In genomic region chr18:56702946-56703345, GRCh38 we compare ENCODE assay signal across 8 cellular contexts. TPM values are rescaled to one million over a fixed set of nuclear protein-coding genes. Genes with fewer than 3 reads are reported as not detected.
DNase-seq lines count a peak whose midpoint lies in the region; ATAC-seq and TF ChIP-seq lines count a peak whose summit lies in the region.
"Had no signal": no experiment of that assay in that cellular context is flagged by ENCODE, and none has a peak within 500 bp of the region (broad histone marks: within the 10 kb centered on the region; RNA-seq: fewer than 3 reads in every experiment).

No MANE protein-coding gene starts in this region.

- dilution Hi-C loops in mammary epithelial cell (cut with HindIII; ENCODE audit: low sequenced_read_pairs) = no loop called here

- H3K36me3 Mint-ChIP-seq in memory B cell = no peaks in the 10 kb centered on the region
- no peaks in the 10 kb centered on the region for H3K36me3 Mint-ChIP-seq in WTC11

- H3K4me1 Mint-ChIP-seq in memory B cell = no peaks in the 10 kb centered on the region
- H3K4me1 Mint-ChIP-seq in WTC11 = no peaks in the 10 kb centered on the region

- in situ Hi-C loops in mammary epithelial cell (cut with MboI; ENCODE audit: low sequenced_read_pairs in 2 of 2) = no loop called here

- DNase-seq in DMS 273 (lab: John Stamatoyannopoulos, UW; ENCODE audit: unreplicated experiment) (peak; percentile 75), H4 (ENCODE audit: low spot score) (peak; percentile 18), NCI-H526 (lab: John Stamatoyannopoulos, UW) (peak; percentile 67 to 74), mammary epithelial cell (peak; percentile 30), memory B cell (ENCODE audit: low spot score in 2 of 2) (peak in 1 of 2 donors; percentile 26), WTC11 (ENCODE audit: low spot score) (no peak)
- DNase-seq: activated B cell treated with CpG ODN at 0.5 μM for 24 hours had no signal

- intact Hi-C loops in mammary epithelial cell (cut with micrococcal nuclease) = no loop called here

- TF ChIP-seq CTCF in mammary epithelial cell (conservative IDR thresholded peaks at IDR 0.05 in 1 of 2, IDR thresholded peaks at IDR 0.05 in 1 of 2; ENCODE audit: extremely low read depth in 1 of 2, insufficient read depth in 1 of 2, low read depth in 1 of 2, low read length in 2 of 2) = peak; percentile 43 to 44
- TF ChIP-seq CTCF in WTC11 (IDR thresholded peaks at IDR 0.05) = no peak

- no peak overlapping the region for H2AFZ ChIP-seq in mammary epithelial cell (ENCODE audit: low read depth, low read length)

- no peak overlapping the region for H3K27ac Mint-ChIP-seq in memory B cell
- no peak overlapping the region for H3K27ac Mint-ChIP-seq in WTC11
- H3K27ac Mint-ChIP-seq: activated B cell treated with CpG ODN at 0.5 μM for 24 hours had no signal

- CTCF ChIA-PET in mammary epithelial cell (lab: Charles Lee; ENCODE audit: low non-redundant PET) = interaction anchor here (0.7 kb wide), 1 partner anchor 15 kb away, joined by 3 read pairs; no protein-coding TSS in a partner anchor
- CTCF ChIA-PET in WTC11 (lab: Charles Lee) = interaction anchor here (0.5 to 1.8 kb wide), 4 partner anchors 10 to 859 kb away, joined by 4 to 5 read pairs (median 5); no protein-coding TSS in a partner anchor

- H3K9me3 ChIP-seq in mammary epithelial cell (replicated peaks; ENCODE audit: insufficient read depth, low read length) = no peaks in the 10 kb centered on the region

- POLR2A ChIA-PET in WTC11 (lab: Charles Lee) = no interaction called here

- no TSS peak for BruUV-seq in mammary epithelial cell (replicated peaks; lab: Mats Ljungman, UMichigan)

- H3K9ac ChIP-seq in mammary epithelial cell (ENCODE audit: insufficient read depth, low read length) = no peak overlapping the region

- 79% methylated on average over 5 of the region's 5 CpGs for WGBS in mammary epithelial cell (ENCODE audit: low coverage, missing lambda C conversion rate)

- no peak overlapping the region for H3K27ac ChIP-seq in mammary epithelial cell (ENCODE audit: insufficient read depth, low read depth, low read length)

- no peaks in the 10 kb centered on the region for H3K27me3 Mint-ChIP-seq in memory B cell
- no peaks in the 10 kb centered on the region for H3K27me3 Mint-ChIP-seq in WTC11 (ENCODE audit: low read depth)
- H3K27me3 Mint-ChIP-seq: activated B cell treated with CpG ODN at 0.5 μM for 24 hours had no signal

- ATAC-seq in memory B cell (ENCODE audit: low read depth) (peak; percentile 53), WTC11 (no peak), GM19351 (IDR thresholded peaks at IDR 0.05; ENCODE audit: unreplicated experiment) (no peak)

- no peaks in the 10 kb centered on the region for H3K36me3 ChIP-seq in mammary epithelial cell (ENCODE audit: insufficient read depth, low read length)

- H4K20me1 ChIP-seq in mammary epithelial cell (ENCODE audit: insufficient read depth, low read length) = no peaks in the 10 kb centered on the region

- H3K4me3 Mint-ChIP-seq in memory B cell (no peak overlapping the region), WTC11 (no peak overlapping the region)
- H3K4me3 Mint-ChIP-seq: activated B cell treated with CpG ODN at 0.5 μM for 24 hours had no signal

- H3K4me2 ChIP-seq in mammary epithelial cell (ENCODE audit: insufficient read depth, low read depth, low read length) = no peak overlapping the region

- no peaks in the 10 kb centered on the region for H3K79me2 ChIP-seq in mammary epithelial cell (ENCODE audit: insufficient read depth, low read length)

- H3K27me3 ChIP-seq in mammary epithelial cell (ENCODE audit: insufficient read depth, low read length) = no peaks in the 10 kb centered on the region

- no peaks in the 10 kb centered on the region for H3K9me3 Mint-ChIP-seq in memory B cell
- no peaks in the 10 kb centered on the region for H3K9me3 Mint-ChIP-seq in WTC11
- H3K9me3 Mint-ChIP-seq: activated B cell treated with CpG ODN at 0.5 μM for 24 hours had no signal

- H3K4me1 ChIP-seq in mammary epithelial cell (ENCODE audit: insufficient read depth, low read length) = no peaks in the 10 kb centered on the region

- no peak overlapping the region for H3K4me3 ChIP-seq in mammary epithelial cell (replicated peaks in 1 of 3; ENCODE audit: insufficient read depth in 1 of 3, low read depth in 2 of 3, low read length in 3 of 3)

TF ChIP-seq in WTC11, 78 proteins besides CTCF, POLR2A, EP300 and RAD21:
- TF ChIP-seq NFE2L1 (CRISPR knock-in tag; IDR thresholded peaks at IDR 0.05) (no peak), ATF1 (CRISPR knock-in tag; IDR thresholded peaks at IDR 0.05) (no peak), ELF4 (CRISPR knock-in tag; IDR thresholded peaks at IDR 0.05; ENCODE audit: low read depth) (no peak), SOX15 (CRISPR knock-in tag; IDR thresholded peaks at IDR 0.05) (no peak), KAT7 (CRISPR knock-in tag; IDR thresholded peaks at IDR 0.05; ENCODE audit: borderline replicate concordance) (no peak), GABPB1 (CRISPR knock-in tag; IDR thresholded peaks at IDR 0.05) (no peak), RELA (CRISPR knock-in tag; IDR thresholded peaks at IDR 0.05; ENCODE audit: borderline replicate concordance) (no peak), NFYB (CRISPR knock-in tag; conservative IDR thresholded peaks at IDR 0.05; ENCODE audit: low read depth) (no peak), ATF6 (CRISPR knock-in tag; IDR thresholded peaks at IDR 0.05) (no peak), PREB (CRISPR knock-in tag; IDR thresholded peaks at IDR 0.05; ENCODE audit: borderline replicate concordance) (no peak), ZNF219 (CRISPR knock-in tag; IDR thresholded peaks at IDR 0.05; ENCODE audit: borderline replicate concordance) (no peak), ZNF423 (CRISPR knock-in tag; IDR thresholded peaks at IDR 0.05) (no peak), EMX1 (CRISPR knock-in tag; IDR thresholded peaks at IDR 0.05) (no peak), ZSCAN18 (CRISPR knock-in tag; IDR thresholded peaks at IDR 0.05) (no peak)

RNA-seq across cellular contexts. Expression of gene WDR7, which starts 51.8 kb away (rescaled TPM):
- total RNA-seq in H4 (2014; rRNA removed; shearing (Covaris generic)) = 4.5 and 8.4 TPM in 2 replicates
- total RNA-seq in mammary epithelial cell (10 to 100 TPM; 18.7 to 19.7 TPM), WTC11 (2021) (10.1 to 12.2 TPM (median 11.7 TPM) in 3 replicates)
- 5.3 TPM for polyA plus RNA-seq in mammary epithelial cell
- polyA minus RNA-seq in mammary epithelial cell = 100 TPM
